In the genomic region with DNA sequence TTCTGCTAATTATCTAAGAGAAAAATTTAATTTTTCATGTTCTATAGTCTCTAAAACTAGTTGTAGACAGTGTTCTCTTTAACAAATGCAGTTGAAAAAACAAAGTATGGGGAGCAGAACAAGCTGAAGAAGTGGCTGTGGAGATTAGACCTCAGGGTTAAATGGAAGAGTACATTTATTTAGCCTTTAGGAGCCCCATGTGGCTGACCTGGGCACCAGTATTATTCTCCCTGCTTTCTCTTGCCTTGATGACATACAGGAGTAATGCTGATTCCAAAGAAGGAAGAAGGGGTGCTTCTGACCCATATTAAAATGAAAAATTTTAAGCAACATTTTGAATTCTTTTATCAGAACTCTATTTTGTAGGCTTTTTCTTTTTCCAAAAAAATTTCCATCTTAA, we compare ENCODE assay signal across 1 cellular context.
TF ChIP-seq lines count a peak whose summit lies in the region.

No MANE protein-coding gene starts in this region.

TF ChIP-seq in GM23338, 12 proteins besides CTCF, POLR2A, EP300 and RAD21 (continued from another document):
- no peak for TF ChIP-seq ZNF331 (CRISPR knock-in tag; IDR thresholded peaks at IDR 0.05; ENCODE audit: low read depth)
- TF ChIP-seq CREB1 (CRISPR knock-in tag; IDR thresholded peaks at IDR 0.05; ENCODE audit: low read depth), result no peak
